11 cellular contexts compared by ENCODE assay signal in genomic region chr19:4320419-4320818, GRCh38. TPM values are rescaled to one million over a fixed set of nuclear protein-coding genes. Genes with fewer than 3 reads are reported as not detected.
"Had no signal": no experiment of that assay in that cellular context is flagged by ENCODE, and none has a peak within 500 bp of the region (broad histone marks: within the 10 kb centered on the region; RNA-seq: fewer than 3 reads in every experiment).

No MANE protein-coding gene starts in this region.

- FAIRE-seq: H1, H54, HepG2 had no signal

- H2AFZ ChIP-seq: GM23338 had no signal

- H3K4me3 ChIP-seq: GM23338 had no signal

- DNase-seq: H9, HCEC 1CT, HFFc6, KBM-7 had no signal

- H3K4me2 ChIP-seq: GM23338 had no signal

- ATAC-seq: GM23338, HepG2 had no signal

- H3K27ac ChIP-seq: HL-60 had no signal

RNA-seq across cellular contexts. Expression of gene STAP2, which starts 18.2 kb away (rescaled TPM):
- polyA plus RNA-seq: IgD-negative memory B cell had no signal

RNA-seq across cellular contexts. Expression of gene TMIGD2, which starts 18.2 kb away (rescaled TPM):
- total RNA-seq: HFFc6, HT1080 had no signal

RNA-seq across cellular contexts. Expression of gene SHD, which starts 41.4 kb away (rescaled TPM):
- total RNA-seq: HFFc6, HT1080 had no signal
- polyA plus RNA-seq: IgD-negative memory B cell had no signal
